9 cellular contexts compared by ENCODE assay signal in genomic region chr1:144567459-144567928, GRCh38. TPM values are rescaled to one million over a fixed set of nuclear protein-coding genes. Genes with fewer than 3 reads are reported as not detected.
DNase-seq lines count a peak whose midpoint lies in the region; ATAC-seq and TF ChIP-seq lines count a peak whose summit lies in the region.
"Not testable (repeated sequence)": the region's sequence is repeated elsewhere in the genome, so short reads cannot be mapped to it uniquely, and the experiment has no call there.
"Had no signal": no experiment of that assay in that cellular context is flagged by ENCODE, and none has a peak within 500 bp of the region (broad histone marks: within the 10 kb centered on the region; RNA-seq: fewer than 3 reads in every experiment).

No MANE protein-coding gene starts in this region.

- H3K9me3 ChIP-seq in HEK293 (ENCODE audit: control insufficient read depth, insufficient read depth, low read depth, low read length); esophagus muscularis mucosa: not testable (repeated sequence)

- not testable (repeated sequence) for H3K36me3 Mint-ChIP-seq in activated T-helper 1 cell treated with anti-CD3 and anti-CD28 coated beads, Interleukin-12 subunit alpha, Interleukin-12 subunit beta, Interleukin-2, Interleukin-4 antibody, amounts not matched to agents 30 ng/mL and 10 ng/mL and 1 ng/mL, durations not matched to agents 14 hours and 24 hours and 36 hours (ENCODE audit: low read depth); brain; naive B cell

- not testable (repeated sequence) for ATAC-seq in naive B cell (ENCODE audit: low read depth in 2 of 2)

- H3K27me3 Mint-ChIP-seq in activated T-helper 1 cell treated with anti-CD3 and anti-CD28 coated beads, Interleukin-12 subunit alpha, Interleukin-12 subunit beta, Interleukin-2, Interleukin-4 antibody, amounts not matched to agents 30 ng/mL and 10 ng/mL and 1 ng/mL, durations not matched to agents 14 hours and 24 hours and 36 hours (ENCODE audit: insufficient read depth); brain; naive B cell: not testable (repeated sequence)

- no CpG with 5 or more reads among the region's 38 CpGs for WGBS in esophagus muscularis mucosa

- POLR2A ChIA-PET in HEK293 (lab: Yijun Ruan, JAX), result not testable (repeated sequence)

- intact Hi-C loops in activated T-helper 1 cell treated with anti-CD3 and anti-CD28 coated beads, Interleukin-12 subunit alpha, Interleukin-12 subunit beta, Interleukin-2, Interleukin-4 antibody, amounts not matched to agents 30 ng/mL and 10 ng/mL and 1 ng/mL, durations not matched to agents 14 hours and 24 hours and 36 hours (cut with micrococcal nuclease); esophagus muscularis mucosa (cut with DNase I): not testable (repeated sequence)

- H3K4me1 Mint-ChIP-seq in activated T-helper 1 cell treated with anti-CD3 and anti-CD28 coated beads, Interleukin-12 subunit alpha, Interleukin-12 subunit beta, Interleukin-2, Interleukin-4 antibody, amounts not matched to agents 30 ng/mL and 10 ng/mL and 1 ng/mL, durations not matched to agents 14 hours and 24 hours and 36 hours (ENCODE audit: low read depth); brain; naive B cell: not testable (repeated sequence)

- DNase-seq in activated CD4-positive, alpha-beta T cell treated with anti-CD3 and anti-CD28 coated beads for 1 hour, result peak; percentile 17
- peak; percentile 28 for DNase-seq in activated T-helper 1 cell treated with anti-CD3 and anti-CD28 coated beads, Interleukin-12 subunit alpha, Interleukin-12 subunit beta, Interleukin-2, Interleukin-4 antibody, amounts not matched to agents 30 ng/mL and 10 ng/mL and 1 ng/mL, durations not matched to agents 14 hours and 24 hours and 36 hours (ENCODE audit: low spot score)
- DNase-seq in esophagus muscularis mucosa (ENCODE audit: extremely low spot score), result not testable (repeated sequence)
- peak; percentile 19 for DNase-seq in naive B cell
- peak in 2 of 3 donors; percentile 7 to 21 for DNase-seq in stimulated activated CD4-positive, alpha-beta T cell treated with anti-CD3 and anti-CD28 coated beads, Interleukin-12 subunit alpha, Interleukin-12 subunit beta, amount 100 ng/mL, for 48 hours (ENCODE audit: low read depth in 2 of 3, low spot score in 1 of 3)

- TF ChIP-seq CTCF in 22Rv1 (IDR thresholded peaks at IDR 0.05); HEK293 (tag by site-specific recombination; IDR thresholded peaks at IDR 0.05): not testable (repeated sequence)
- peak in 1 of 2 experiments; percentile 25 for TF ChIP-seq CTCF in brain (conservative IDR thresholded peaks at IDR 0.05)
- peak in 1 of 3 experiments; percentile 3 for TF ChIP-seq CTCF in esophagus muscularis mucosa (IDR thresholded peaks at IDR 0.05)

- peak overlapping the region; percentile 70 for H3K27ac ChIP-seq in 22Rv1
- peak overlapping the region; percentile 49; the same call in 1 of the 2 replicates for H3K27ac ChIP-seq in HEK293 (ENCODE audit: extremely low read depth, low read depth, low read length)
- H3K27ac ChIP-seq in esophagus muscularis mucosa (replicated peaks in 1 of 4), result peak overlapping the region; percentile 47 to 63 (median 56)

- not testable (repeated sequence) for TF ChIP-seq POLR2A in esophagus muscularis mucosa (IDR thresholded peaks at IDR 0.05; ENCODE audit: low read depth)

- not testable (repeated sequence) for H3K9me3 Mint-ChIP-seq in activated T-helper 1 cell treated with anti-CD3 and anti-CD28 coated beads, Interleukin-12 subunit alpha, Interleukin-12 subunit beta, Interleukin-2, Interleukin-4 antibody, amounts not matched to agents 30 ng/mL and 10 ng/mL and 1 ng/mL, durations not matched to agents 14 hours and 24 hours and 36 hours; brain; naive B cell

- H3K4me3 Mint-ChIP-seq in activated T-helper 1 cell treated with anti-CD3 and anti-CD28 coated beads, Interleukin-12 subunit alpha, Interleukin-12 subunit beta, Interleukin-2, Interleukin-4 antibody, amounts not matched to agents 30 ng/mL and 10 ng/mL and 1 ng/mL, durations not matched to agents 14 hours and 24 hours and 36 hours, result peak overlapping the region; percentile 84
- H3K4me3 Mint-ChIP-seq in brain (peak overlapping the region; percentile 41 to 84 (median 81)), naive B cell (peak overlapping the region in 7 of 8 donors; percentile 75 to 87 (median 80))

- peaks cover 0 to 17% (median 0%) of the 10 kb centered on the region in 4 donors for H3K27me3 ChIP-seq in esophagus muscularis mucosa

- peak overlapping the region; percentile 61 for H3K27ac Mint-ChIP-seq in activated T-helper 1 cell treated with anti-CD3 and anti-CD28 coated beads, Interleukin-12 subunit alpha, Interleukin-12 subunit beta, Interleukin-2, Interleukin-4 antibody, amounts not matched to agents 30 ng/mL and 10 ng/mL and 1 ng/mL, durations not matched to agents 14 hours and 24 hours and 36 hours
- H3K27ac Mint-ChIP-seq in brain (peak overlapping the region in 1 of 5 experiments; percentile 69), naive B cell (peak overlapping the region in 3 of 6 donors; percentile 62 to 94 (median 76))

- H3K4me3 ChIP-seq in HEK293 (ENCODE audit: low read depth, low read length) (peak overlapping the region; percentile 40), esophagus muscularis mucosa (peak overlapping the region; percentile 16 to 53 (median 30))

- CTCF ChIA-PET in HEK293 (lab: Yijun Ruan, JAX), result not testable (repeated sequence)

- H3K4me1 ChIP-seq in HEK293 (ENCODE audit: control insufficient read depth, insufficient read depth, low read length); esophagus muscularis mucosa: not testable (repeated sequence)

- not testable (repeated sequence) for H3K36me3 ChIP-seq in HEK293 (ENCODE audit: control insufficient read depth in 2 of 2, insufficient read depth in 1 of 2, low read length in 2 of 2); esophagus muscularis mucosa

- not testable (repeated sequence) for TF ChIP-seq EP300 in esophagus muscularis mucosa (IDR thresholded peaks at IDR 0.05)

TF ChIP-seq in HEK293, 187 proteins besides CTCF, POLR2A, EP300 and RAD21 (continues in another document):
- TF ChIP-seq KLF8 (tag by site-specific recombination; IDR thresholded peaks at IDR 0.05) (0 out of 2 replicates have a peak, but pooled peaks have one; percentile 20), ZNF10 (tag by site-specific recombination; IDR thresholded peaks at IDR 0.05) (0 out of 2 replicates have a peak, but pooled peaks have one; percentile 28), ZBTB6 (tag by site-specific recombination; IDR thresholded peaks at IDR 0.05) (0 out of 2 replicates have a peak, but pooled peaks have one; percentile 9), ZBTB8A (tag by site-specific recombination; IDR thresholded peaks at IDR 0.05) (peak; percentile 90), ZNF629 (tag by site-specific recombination; IDR thresholded peaks at IDR 0.05) (peak; percentile 46; the same call in 1 of the 2 replicates), ZEB2 (tag by site-specific recombination; IDR thresholded peaks at IDR 0.05) (peak; percentile 66)
- TF ChIP-seq, protein P1, sequence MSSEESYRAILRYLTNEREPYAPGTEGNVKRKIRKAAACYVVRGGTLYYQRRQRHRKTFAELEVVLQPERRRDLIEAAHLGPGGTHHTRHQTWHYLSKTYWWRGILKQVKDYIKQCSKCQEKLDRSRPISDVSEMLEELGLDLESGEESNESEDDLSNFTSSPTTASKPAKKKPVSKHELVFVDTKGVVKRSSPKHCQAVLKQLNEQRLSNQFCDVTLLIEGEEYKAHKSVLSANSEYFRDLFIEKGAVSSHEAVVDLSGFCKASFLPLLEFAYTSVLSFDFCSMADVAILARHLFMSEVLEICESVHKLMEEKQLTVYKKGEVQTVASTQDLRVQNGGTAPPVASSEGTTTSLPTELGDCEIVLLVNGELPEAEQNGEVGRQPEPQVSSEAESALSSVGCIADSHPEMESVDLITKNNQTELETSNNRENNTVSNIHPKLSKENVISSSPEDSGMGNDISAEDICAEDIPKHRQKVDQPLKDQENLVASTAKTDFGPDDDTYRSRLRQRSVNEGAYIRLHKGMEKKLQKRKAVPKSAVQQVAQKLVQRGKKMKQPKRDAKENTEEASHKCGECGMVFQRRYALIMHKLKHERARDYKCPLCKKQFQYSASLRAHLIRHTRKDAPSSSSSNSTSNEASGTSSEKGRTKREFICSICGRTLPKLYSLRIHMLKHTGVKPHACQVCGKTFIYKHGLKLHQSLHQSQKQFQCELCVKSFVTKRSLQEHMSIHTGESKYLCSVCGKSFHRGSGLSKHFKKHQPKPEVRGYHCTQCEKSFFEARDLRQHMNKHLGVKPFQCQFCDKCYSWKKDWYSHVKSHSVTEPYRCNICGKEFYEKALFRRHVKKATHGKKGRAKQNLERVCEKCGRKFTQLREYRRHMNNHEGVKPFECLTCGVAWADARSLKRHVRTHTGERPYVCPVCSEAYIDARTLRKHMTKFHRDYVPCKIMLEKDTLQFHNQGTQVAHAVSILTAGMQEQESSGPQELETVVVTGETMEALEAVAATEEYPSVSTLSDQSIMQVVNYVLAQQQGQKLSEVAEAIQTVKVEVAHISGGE (tag by site-specific recombination; conservative IDR thresholded peaks at IDR 0.05; ENCODE audit: low read depth), result peak; percentile 28; the same call in 1 of the 2 replicates

RNA-seq across cellular contexts. Expression of gene PPIAL4F, which starts 25.2 kb away (rescaled TPM):
- not detected in 2 replicates for total RNA-seq in activated T-helper 1 cell treated with anti-CD3 and anti-CD28 coated beads, Interleukin-12 subunit alpha, Interleukin-12 subunit beta, Interleukin-2, Interleukin-4 antibody, amounts not matched to agents 30 ng/mL and 10 ng/mL and 1 ng/mL, durations not matched to agents 14 hours and 24 hours and 36 hours
- polyA plus RNA-seq in brain (ENCODE audit: insufficient read depth, low read depth, low replicate concordance) (not detected), naive B cell (ENCODE audit: low read depth in 6 of 6) (not detected)
- total RNA-seq in esophagus muscularis mucosa, result not detected
- total RNA-seq: left ventricle myocardium inferior had no signal
